16 cellular contexts compared by ENCODE assay signal in genomic region chr11:23112390-23112789, GRCh38.
DNase-seq lines count a peak whose midpoint lies in the region; ATAC-seq and TF ChIP-seq lines count a peak whose summit lies in the region.
"Had no signal": no experiment of that assay in that cellular context is flagged by ENCODE, and none has a peak within 500 bp of the region (broad histone marks: within the 10 kb centered on the region; RNA-seq: fewer than 3 reads in every experiment).

No MANE protein-coding gene starts in this region.

- peaks cover 8% of the 10 kb centered on the region for H3K36me3 Mint-ChIP-seq in GM23338 (ENCODE audit: low read depth)
- H3K36me3 Mint-ChIP-seq in activated CD8-positive, alpha-beta memory T cell treated with anti-CD3 and anti-CD28 coated beads, Interleukin-2, amount 10 ng/mL, durations not matched to agents 7 days and 5 days, result no peaks in the 10 kb centered on the region

- ATAC-seq in GM23338, result peak; percentile 69
- ATAC-seq in activated CD8-positive, alpha-beta memory T cell treated with anti-CD3 and anti-CD28 coated beads, Interleukin-2, amount 10 ng/mL, durations not matched to agents 7 days and 5 days, result no peak

- peaks cover 2% of the 10 kb centered on the region for H3K27me3 Mint-ChIP-seq in GM23338 (ENCODE audit: insufficient read depth, low read depth, poor library complexity)
- no peaks in the 10 kb centered on the region for H3K27me3 Mint-ChIP-seq in activated CD8-positive, alpha-beta memory T cell treated with anti-CD3 and anti-CD28 coated beads, Interleukin-2, amount 10 ng/mL, durations not matched to agents 7 days and 5 days

- H3K9ac ChIP-seq in mesendoderm (ENCODE audit: low read length), result no peak overlapping the region
- H3K9ac ChIP-seq: BLaER1 treated with 17β-estradiol and CSF1 and Interleukin-3, amounts not matched to agents 10 nM and 100 nM had no signal

- no peak overlapping the region for H3K4me3 Mint-ChIP-seq in GM23338
- no peak overlapping the region for H3K4me3 Mint-ChIP-seq in activated CD8-positive, alpha-beta memory T cell treated with anti-CD3 and anti-CD28 coated beads, Interleukin-2, amount 10 ng/mL, durations not matched to agents 7 days and 5 days
- H3K4me3 Mint-ChIP-seq: HFFc6; T-helper 2 cell treated with Interferon-gamma antibody and Interleukin-4, amounts not matched to agents 5 μg/mL and 100 μg/mL, for 36 hours had no signal

- DNase-seq in GM23338 (ENCODE audit: low spot score), result peak; percentile 53
- peak; percentile 64 for DNase-seq in mesendoderm
- no peak for DNase-seq in effector memory CD4-positive, alpha-beta T cell
- no peak for DNase-seq in activated CD8-positive, alpha-beta memory T cell treated with anti-CD3 and anti-CD28 coated beads, Interleukin-2, amount 10 ng/mL, durations not matched to agents 7 days and 5 days
- no peak for DNase-seq in GM10248 (ENCODE audit: extremely low spot score)
- DNase-seq in NCI-H2227 treated with DMSO at 0.1 percent for 48 hours (lab: John Stamatoyannopoulos, UW), result no peak
- DNase-seq: DMS 273 treated with DMSO at 0.1 percent for 48 hours, GF-D8, HFFc6, NCI-H1436, SW 1271 had no signal

- H3K9me2 ChIP-seq in GM23338 (ENCODE audit: insufficient read depth), result no peaks in the 10 kb centered on the region

- no CpG with 5 or more reads among the region's 4 CpGs for WGBS in mesendoderm (ENCODE audit: extremely low coverage, insufficient coverage, low lambda C conversion rate)

- H3K27ac ChIP-seq in C4-2B (peak overlapping the region; percentile 91), GM23338 (ENCODE audit: low read depth) (no peak overlapping the region), VCaP (peak overlapping the region; percentile 78), mesendoderm (ENCODE audit: low read depth, low read length) (no peak overlapping the region)
- no peak overlapping the region for H3K27ac ChIP-seq in effector memory CD4-positive, alpha-beta T cell (ENCODE audit: insufficient read depth, low read length, poor library complexity, severe bottlenecking)
- H3K27ac ChIP-seq: BLaER1 treated with 17β-estradiol and CSF1 and Interleukin-3, amounts not matched to agents 10 nM and 100 nM; SJSA1 had no signal

- no peak overlapping the region for H3K4me3 ChIP-seq in GM23338
- no peak overlapping the region for H3K4me3 ChIP-seq in mesendoderm (ENCODE audit: low read length)
- H3K4me3 ChIP-seq in effector memory CD4-positive, alpha-beta T cell (ENCODE audit: insufficient read depth, low read depth, low read length, poor library complexity, severe bottlenecking), result no peak overlapping the region
- H3K4me3 ChIP-seq: BLaER1 treated with 17β-estradiol and CSF1 and Interleukin-3, amounts not matched to agents 10 nM and 100 nM; SJSA1 had no signal

- H3K27ac Mint-ChIP-seq in GM23338, result peak overlapping the region; percentile 70; the same call in 1 of the 2 replicates
- no peak overlapping the region for H3K27ac Mint-ChIP-seq in activated CD8-positive, alpha-beta memory T cell treated with anti-CD3 and anti-CD28 coated beads, Interleukin-2, amount 10 ng/mL, durations not matched to agents 7 days and 5 days
- H3K27ac Mint-ChIP-seq: HFFc6; T-helper 2 cell treated with Interferon-gamma antibody and Interleukin-4, amounts not matched to agents 5 μg/mL and 100 μg/mL, for 36 hours had no signal

- no peaks in the 10 kb centered on the region for H4K20me1 ChIP-seq in GM23338 (replicated peaks; ENCODE audit: insufficient read depth)
- H4K20me1 ChIP-seq: BLaER1 treated with 17β-estradiol and CSF1 and Interleukin-3, amounts not matched to agents 10 nM and 100 nM had no signal

- no peak overlapping the region for H2BK15ac ChIP-seq in mesendoderm (replicated peaks; ENCODE audit: low read depth)

- CTCF ChIA-PET in activated CD8-positive, alpha-beta memory T cell treated with anti-CD3 and anti-CD28 coated beads, Interleukin-2, amount 10 ng/mL, durations not matched to agents 7 days and 5 days (lab: Charles Lee), result no interaction called here
- CTCF ChIA-PET in GM10248 (lab: Yijun Ruan, JAX), result interaction anchor here (1.3 to 3.6 kb wide), 6 partner anchors 10 to 90 kb away, joined by 3 to 20 read pairs (median 8); no protein-coding TSS in a partner anchor

- H3K36me3 ChIP-seq in GM23338 (ENCODE audit: insufficient read depth) (no peaks in the 10 kb centered on the region), mesendoderm (ENCODE audit: control insufficient read depth, insufficient read depth, low read length) (no peaks in the 10 kb centered on the region)
- no peaks in the 10 kb centered on the region for H3K36me3 ChIP-seq in effector memory CD4-positive, alpha-beta T cell (ENCODE audit: control insufficient read depth, insufficient read depth, low read length)
- H3K36me3 ChIP-seq: BLaER1 treated with 17β-estradiol and CSF1 and Interleukin-3, amounts not matched to agents 10 nM and 100 nM; SJSA1 had no signal

- H3K79me2 ChIP-seq in GM23338 (replicated peaks; ENCODE audit: insufficient read depth) (no peaks in the 10 kb centered on the region), mesendoderm (ENCODE audit: control insufficient read depth, insufficient read depth, low read length) (no peaks in the 10 kb centered on the region)

- H2AK5ac ChIP-seq in mesendoderm (ENCODE audit: low read length), result no peak overlapping the region

- H3K18ac ChIP-seq in mesendoderm (ENCODE audit: low read length), result no peak overlapping the region

- no peak overlapping the region for H3K4me2 ChIP-seq in GM23338
- H3K4me2 ChIP-seq in mesendoderm (ENCODE audit: low read length), result no peak overlapping the region
- H3K4me2 ChIP-seq: BLaER1 treated with 17β-estradiol and CSF1 and Interleukin-3, amounts not matched to agents 10 nM and 100 nM had no signal

- peaks cover 11% of the 10 kb centered on the region for H3K9me3 Mint-ChIP-seq in GM23338
- H3K9me3 Mint-ChIP-seq in activated CD8-positive, alpha-beta memory T cell treated with anti-CD3 and anti-CD28 coated beads, Interleukin-2, amount 10 ng/mL, durations not matched to agents 7 days and 5 days (ENCODE audit: low read depth), result no peaks in the 10 kb centered on the region
- H3K9me3 Mint-ChIP-seq: T-helper 2 cell treated with Interferon-gamma antibody and Interleukin-4, amounts not matched to agents 5 μg/mL and 100 μg/mL, for 36 hours had no signal

- no peak for TF ChIP-seq CTCF in C4-2B (conservative IDR thresholded peaks at IDR 0.05)
- TF ChIP-seq CTCF in GM23338 (conservative IDR thresholded peaks at IDR 0.05; ENCODE audit: low read depth in 2 of 2), result no peak
- TF ChIP-seq CTCF in VCaP (conservative IDR thresholded peaks at IDR 0.05), result no peak
- TF ChIP-seq CTCF in GM10248 (IDR thresholded peaks at IDR 0.05; ENCODE audit: control extremely low read depth, extremely low read depth, low read depth, missing control alignments), result no peak

- POLR2A ChIA-PET in GM10248 (lab: Yijun Ruan, JAX), result no interaction called here

- H4K8ac ChIP-seq in mesendoderm (ENCODE audit: low read depth, low read length), result no peak overlapping the region

- H4K5ac ChIP-seq in mesendoderm (ENCODE audit: low read length), result no peak overlapping the region

- no peaks in the 10 kb centered on the region for H3K9me3 ChIP-seq in effector memory CD4-positive, alpha-beta T cell (ENCODE audit: control insufficient read depth, low read length)
- H3K9me3 ChIP-seq: SJSA1 had no signal

- H3K79me1 ChIP-seq in mesendoderm (ENCODE audit: low read length), result no peaks in the 10 kb centered on the region

- peaks cover 23% of the 10 kb centered on the region for H3K4me1 Mint-ChIP-seq in GM23338
- no peaks in the 10 kb centered on the region for H3K4me1 Mint-ChIP-seq in activated CD8-positive, alpha-beta memory T cell treated with anti-CD3 and anti-CD28 coated beads, Interleukin-2, amount 10 ng/mL, durations not matched to agents 7 days and 5 days

- no peak overlapping the region for H3K4ac ChIP-seq in mesendoderm (ENCODE audit: low read depth, low read length)

- H3K56ac ChIP-seq in mesendoderm (ENCODE audit: low read length), result no peak overlapping the region

- no peaks in the 10 kb centered on the region for H3K27me3 ChIP-seq in GM23338 (ENCODE audit: insufficient read depth)
- no peaks in the 10 kb centered on the region for H3K27me3 ChIP-seq in mesendoderm (ENCODE audit: insufficient read depth, low read length, poor library complexity)
- no peaks in the 10 kb centered on the region for H3K27me3 ChIP-seq in effector memory CD4-positive, alpha-beta T cell (replicated peaks; ENCODE audit: control insufficient read depth, insufficient read depth, low read length, poor library complexity, severe bottlenecking)
- H3K27me3 ChIP-seq: BLaER1 treated with 17β-estradiol and CSF1 and Interleukin-3, amounts not matched to agents 10 nM and 100 nM; SJSA1 had no signal

- H2BK5ac ChIP-seq in mesendoderm (ENCODE audit: low read length), result no peak overlapping the region

- H2BK120ac ChIP-seq in mesendoderm (ENCODE audit: low read depth, low read length), result no peak overlapping the region

- no peak overlapping the region for H3K23ac ChIP-seq in mesendoderm (ENCODE audit: low read length)

- H3K4me1 ChIP-seq in GM23338 (ENCODE audit: insufficient read depth) (peaks cover 18% of the 10 kb centered on the region), mesendoderm (ENCODE audit: control insufficient read depth, low read depth, low read length) (no peaks in the 10 kb centered on the region)
- no peaks in the 10 kb centered on the region for H3K4me1 ChIP-seq in effector memory CD4-positive, alpha-beta T cell (ENCODE audit: control insufficient read depth, insufficient read depth, low read length, poor library complexity, severe bottlenecking)
- H3K4me1 ChIP-seq: BLaER1 treated with 17β-estradiol and CSF1 and Interleukin-3, amounts not matched to agents 10 nM and 100 nM; SJSA1 had no signal

- no peaks in the 10 kb centered on the region for H3F3A ChIP-seq in GM23338 (replicated peaks; ENCODE audit: low read depth)

- H2AFZ ChIP-seq in GM23338, result peak overlapping the region; percentile 53; the same call in 1 of the 2 replicates

Comparison
In these comparisons a context has a peak if more than half of its experiments do, and no peak if none do; other contexts are left out.
1. H3K27ac ChIP-seq: peak in C4-2B (single experiment) and VCaP (single experiment); none in GM23338 (single experiment), mesendoderm (single experiment) and effector memory CD4-positive, alpha-beta T cell (single experiment).
2. DNase-seq: peak in GM23338 (single experiment) and mesendoderm (single experiment); none in effector memory CD4-positive, alpha-beta T cell (0 of 3), activated CD8-positive, alpha-beta memory T cell treated with anti-CD3 and anti-CD28 coated beads, Interleukin-2, amount 10 ng/mL, durations not matched to agents 7 days and 5 days (single experiment), GM10248 (single experiment) and NCI-H2227 treated with DMSO at 0.1 percent for 48 hours (single experiment).